9 cellular contexts compared by ENCODE assay signal in genomic region chr2:43221660-43222471, GRCh38. TPM values are rescaled to one million over a fixed set of nuclear protein-coding genes. Genes with fewer than 3 reads are reported as not detected.
DNase-seq lines count a peak whose midpoint lies in the region; ATAC-seq, FAIRE-seq and TF ChIP-seq lines count a peak whose summit lies in the region.
"Had no signal": no experiment of that assay in that cellular context is flagged by ENCODE, and none has a peak within 500 bp of the region (broad histone marks: within the 10 kb centered on the region; RNA-seq: fewer than 3 reads in every experiment).

No MANE protein-coding gene starts in this region.

- POLR2A ChIA-PET in K562 (lab: Yijun Ruan, JAX): interaction anchor here (0.6 to 1.8 kb wide), 33 partner anchors 9 to 391 kb away, joined by 3 to 8 read pairs (median 3); no protein-coding TSS in a partner anchor

- H3K4me1 ChIP-seq in DND-41 (ENCODE audit: insufficient read depth, low read length): peaks cover 52% of the 10 kb centered on the region
- H3K4me1 ChIP-seq in K562 (replicated peaks in 1 of 2; ENCODE audit: control insufficient read depth in 2 of 2, insufficient read depth in 2 of 2, low read length in 2 of 2): peaks cover 19 to 67% of the 10 kb centered on the region in 2 experiments; a peak in 4 of 5 replicates
- H3K4me1 ChIP-seq in hepatocyte (ENCODE audit: insufficient read depth): peaks cover 38% of the 10 kb centered on the region
- H3K4me1 ChIP-seq in prostate gland (replicated peaks): peaks cover 24% of the 10 kb centered on the region

- peak; percentile 97 for FAIRE-seq in K562 (lab: Jason Lieb, UNC)
- FAIRE-seq: endometrium had no signal

- CTCF ChIA-PET in K562 (lab: Yijun Ruan, JAX; ENCODE audit: low intra/inter-chr PET ratio): no interaction called here

- H3K27ac ChIP-seq in DND-41 (ENCODE audit: low read length) (peak overlapping the region; percentile 99), K562 (ENCODE audit: extremely low read depth, low read depth, low read length) (peak overlapping the region; percentile 86), hepatocyte (peak overlapping the region; percentile 100), prostate gland (peak overlapping the region; percentile 98 to 99)

- DNase-seq in DND-41 (peak; percentile 87), M059J (ENCODE audit: low read depth) (peak; percentile 91), T-helper 1 cell (peak in 3 of 5 donors; percentile 38 to 61 (median 41)), K562 (ENCODE audit: extremely low read depth in 1 of 4, low spot score in 3 of 4) (peak; percentile 68 to 94 (median 77)), hepatocyte (ENCODE audit: low spot score) (peak; percentile 95), prostate gland (ENCODE audit: low spot score) (peak; percentile 88)

- peak; percentile 6; the same call in 2 of the 3 replicates for ATAC-seq in DND-41 (ENCODE audit: insufficient read depth, low read depth)
- ATAC-seq in K562: peak; percentile 44
- no peak for ATAC-seq in HG03175 (IDR thresholded peaks at IDR 0.05; ENCODE audit: unreplicated experiment)
- no peak for ATAC-seq in HG02678 (IDR thresholded peaks at IDR 0.05; ENCODE audit: unreplicated experiment)

- TF ChIP-seq POLR2A in K562 (conservative IDR thresholded peaks at IDR 0.05) (peak; percentile 81), prostate gland (IDR thresholded peaks at IDR 0.05) (peak; percentile 70)

- TF ChIP-seq CTCF in DND-41 (IDR thresholded peaks at IDR 0.05; ENCODE audit: borderline replicate concordance, extremely low read depth, low read length, poor library complexity, severe bottlenecking) (no peak), K562 (IDR thresholded peaks at IDR 0.05 in 2 of 3, conservative IDR thresholded peaks at IDR 0.05 in 1 of 3; ENCODE audit: insufficient read depth in 2 of 3, low read depth in 1 of 3, low read length in 3 of 3) (no peak), hepatocyte (IDR thresholded peaks at IDR 0.05; ENCODE audit: poor library complexity) (no peak), prostate gland (IDR thresholded peaks at IDR 0.05) (no peak)

- H3K4me2 ChIP-seq in DND-41 (ENCODE audit: insufficient read depth, low read length): peak overlapping the region; percentile 64
- peak overlapping the region; percentile 90 for H3K4me2 ChIP-seq in K562 (ENCODE audit: insufficient read depth, low read length)
- peak overlapping the region; percentile 77 for H3K4me2 ChIP-seq in hepatocyte

- intact Hi-C loops in K562 (cut with micrococcal nuclease) (loop anchor here (2.0 kb wide), 1 partner anchor 43 kb away; no protein-coding TSS in a partner anchor), prostate gland (cut with DNase I) (loop anchor here (5.0 to 10.0 kb wide), 3 partner anchors 65 to 367 kb away; no protein-coding TSS in a partner anchor)

- TF ChIP-seq RAD21 in K562 (CRISPR knock-in tag; conservative IDR thresholded peaks at IDR 0.05 in 1 of 2, IDR thresholded peaks at IDR 0.05 in 1 of 2): peak in 1 of 2 experiments; percentile 40; a peak in 1 of 4 replicates

- H3K36me3 ChIP-seq in DND-41 (ENCODE audit: insufficient read depth, low read length) (peaks cover 57% of the 10 kb centered on the region), K562 (ENCODE audit: control insufficient read depth, insufficient read depth, low read length) (peaks cover 29% of the 10 kb centered on the region), hepatocyte (replicated peaks; ENCODE audit: insufficient read depth, low read depth) (no peaks in the 10 kb centered on the region), prostate gland (peaks cover 4 to 26% of the 10 kb centered on the region in 2 donors)

- in situ Hi-C loops in K562 (cut with MboI): loop anchor here (10.0 kb wide), 1 partner anchor 47 kb away; no protein-coding TSS in a partner anchor

- H4K20me1 ChIP-seq in DND-41 (ENCODE audit: insufficient read depth, low read length) (peaks cover 46% of the 10 kb centered on the region), K562 (replicated peaks; ENCODE audit: control insufficient read depth, insufficient read depth, low read length) (no peaks in the 10 kb centered on the region; the same call in 1 of the 2 replicates), hepatocyte (ENCODE audit: insufficient read depth, poor library complexity, severe bottlenecking) (peaks cover 33% of the 10 kb centered on the region)

- BruUV-seq in K562 (replicated peaks; lab: Mats Ljungman, UMichigan): no TSS peak

- H2AFZ ChIP-seq in DND-41 (ENCODE audit: low read depth, low read length) (no peak overlapping the region), K562 (ENCODE audit: low read depth, low read length) (no peak overlapping the region), hepatocyte (no peak overlapping the region)

- 1% methylated on average over 8 of the region's 8 CpGs for WGBS in K562 (ENCODE audit: insufficient coverage, low coverage, missing lambda C conversion rate)
- 2% methylated on average over 8 of the region's 8 CpGs for WGBS in hepatocyte (ENCODE audit: low lambda C conversion rate, missing lambda C conversion rate)
- 0% methylated on average over 8 of the region's 8 CpGs for WGBS in prostate gland

- peak overlapping the region; percentile 79 to 83 for H3K4me3 ChIP-seq in DND-41 (ENCODE audit: low read depth in 1 of 2, low read length in 2 of 2)
- H3K4me3 ChIP-seq in K562: peak overlapping the region; percentile 62
- H3K4me3 ChIP-seq in hepatocyte: peak overlapping the region; percentile 69
- H3K4me3 ChIP-seq in prostate gland: peak overlapping the region; percentile 86 to 87

- no peaks in the 10 kb centered on the region for H3K9me2 ChIP-seq in hepatocyte (replicated peaks; ENCODE audit: insufficient read depth)

- H3K9ac ChIP-seq in DND-41 (ENCODE audit: low read depth, low read length): peak overlapping the region; percentile 96
- peak overlapping the region; percentile 83 to 88 for H3K9ac ChIP-seq in K562 (ENCODE audit: insufficient read depth in 1 of 2, low read depth in 2 of 2, low read length in 2 of 2)

- H3K27me3 ChIP-seq in DND-41 (ENCODE audit: insufficient read depth, low read length, poor library complexity) (no peaks in the 10 kb centered on the region), K562 (ENCODE audit: control insufficient read depth in 2 of 2, insufficient read depth in 2 of 2, low read length in 2 of 2) (no peaks in the 10 kb centered on the region), hepatocyte (no peaks in the 10 kb centered on the region), prostate gland (replicated peaks; ENCODE audit: insufficient read depth) (no peaks in the 10 kb centered on the region)

- H3K79me2 ChIP-seq in DND-41 (ENCODE audit: insufficient read depth, low read length) (peaks cover 82% of the 10 kb centered on the region), K562 (ENCODE audit: control insufficient read depth, insufficient read depth, low read length) (peaks cover 75% of the 10 kb centered on the region), hepatocyte (peaks cover 42% of the 10 kb centered on the region)

- H3K9me3 ChIP-seq in DND-41 (ENCODE audit: insufficient read depth, low read length, severe bottlenecking) (no peaks in the 10 kb centered on the region), K562 (replicated peaks; ENCODE audit: control insufficient read depth, insufficient read depth, low read depth, low read length) (no peaks in the 10 kb centered on the region), hepatocyte (ENCODE audit: low read depth) (no peaks in the 10 kb centered on the region), prostate gland (no peaks in the 10 kb centered on the region)

- TF ChIP-seq EP300 in K562 (IDR thresholded peaks at IDR 0.05; ENCODE audit: low read length): peak; percentile 50

- H3K9me1 ChIP-seq in K562 (ENCODE audit: control insufficient read depth, insufficient read depth, low read length): no peaks in the 10 kb centered on the region

TF ChIP-seq in K562, 482 proteins besides CTCF, POLR2A, EP300 and RAD21 (continues in another document):
- TF ChIP-seq ZNF512 (tag; IDR thresholded peaks at IDR 0.05): no peak
- no peak for TF ChIP-seq ZNF347 (CRISPR knock-in tag; IDR thresholded peaks at IDR 0.05; ENCODE audit: low read depth)

RNA-seq across cellular contexts. Expression of gene ZFP36L2, which starts 4.5 kb away (rescaled TPM):
- 2.5 and 5.7 TPM in 2 replicates for total RNA-seq in M059J (2014; rRNA removed; shearing (Covaris generic))
- 9.5 and 13.7 TPM in 2 replicates for total RNA-seq in K562 (2011; cell fraction: chromatin; rRNA removed; ENCODE audit: low replicate concordance)
- total RNA-seq in K562 (2011; cell fraction: nucleolus; rRNA removed): 9.7 and 10.2 TPM in 2 replicates
- total RNA-seq in K562 (2011; cell fraction: nucleoplasm; rRNA removed): 11.8 and 19.4 TPM in 2 replicates
- total RNA-seq in K562 (2014; rRNA removed) (4.1 and 6.2 TPM in 2 replicates), K562 (2014; rRNA removed; fragmentation: Illumina TruSeq; extraction: Trizol) (6.2 and 6.4 TPM in 2 replicates), K562 (2015; rRNA removed; fragmentation: Illumina TruSeq; extraction: Trizol) (6.6 and 7.9 TPM in 2 replicates), K562 (2021) (60.6 and 62.1 TPM in 2 replicates), hepatocyte (77.6 and 85.1 TPM in 2 replicates), prostate gland (100 to 1,000 TPM; 117 to 256 TPM)
- polyA plus RNA-seq in K562 (2011; rRNA removed) (6.5 and 11.7 TPM in 2 replicates), K562 (2014; fragmentation: Illumina TruSeq; extraction: Trizol) (20.0 and 20.3 TPM in 2 replicates), K562 (2014; fragmentation: Nextera tagmentation; extraction: Ambion mirVana) (10 to 100 TPM; 32.4 to 42.8 TPM), K562 (2014; rRNA removed) (21.8 and 23.7 TPM in 2 replicates), hepatocyte (266 and 285 TPM in 2 replicates)
- polyA plus RNA-seq in K562 (2011; cell fraction: cytosol; rRNA removed): 3.1 and 12.8 TPM in 2 replicates
- 6.0 and 19.0 TPM in 2 replicates for polyA plus RNA-seq in K562 (2011; cell fraction: nucleus; rRNA removed)
- polyA plus RNA-seq in K562 (2012): 27.2 and 38.8 TPM in 2 replicates
- 4.3 and 5.1 TPM in 2 replicates for polyA minus RNA-seq in K562 (2011; rRNA and poly(A)+ RNA removed)
- polyA minus RNA-seq in K562 (2011; cell fraction: cytosol; rRNA and poly(A)+ RNA removed): 17.1 and 23.8 TPM in 2 replicates
- 6.4 and 8.1 TPM in 2 replicates for polyA minus RNA-seq in K562 (2011; cell fraction: nucleus; rRNA and poly(A)+ RNA removed)

Comparison
In these comparisons a context has a peak if more than half of its experiments do, and no peak if none do; other contexts are left out.
1. ATAC-seq: peak in DND-41 (single experiment) and K562 (single experiment); none in HG03175 (single experiment) and HG02678 (single experiment).
2. DNase-seq: peak in every context shown above with its lines; median percentile 95 in hepatocyte; 91 in M059J; 88 in prostate gland; 87 in DND-41; 77 in K562; 41 in T-helper 1 cell.
3. Peak in every context shown above with its lines, with median percentiles within 50 percentile points of each other: H3K27ac ChIP-seq, H3K4me2 ChIP-seq and H3K4me3 ChIP-seq.